Comparison of ENCODE assay signal across 1 cellular context in the genomic region with DNA sequence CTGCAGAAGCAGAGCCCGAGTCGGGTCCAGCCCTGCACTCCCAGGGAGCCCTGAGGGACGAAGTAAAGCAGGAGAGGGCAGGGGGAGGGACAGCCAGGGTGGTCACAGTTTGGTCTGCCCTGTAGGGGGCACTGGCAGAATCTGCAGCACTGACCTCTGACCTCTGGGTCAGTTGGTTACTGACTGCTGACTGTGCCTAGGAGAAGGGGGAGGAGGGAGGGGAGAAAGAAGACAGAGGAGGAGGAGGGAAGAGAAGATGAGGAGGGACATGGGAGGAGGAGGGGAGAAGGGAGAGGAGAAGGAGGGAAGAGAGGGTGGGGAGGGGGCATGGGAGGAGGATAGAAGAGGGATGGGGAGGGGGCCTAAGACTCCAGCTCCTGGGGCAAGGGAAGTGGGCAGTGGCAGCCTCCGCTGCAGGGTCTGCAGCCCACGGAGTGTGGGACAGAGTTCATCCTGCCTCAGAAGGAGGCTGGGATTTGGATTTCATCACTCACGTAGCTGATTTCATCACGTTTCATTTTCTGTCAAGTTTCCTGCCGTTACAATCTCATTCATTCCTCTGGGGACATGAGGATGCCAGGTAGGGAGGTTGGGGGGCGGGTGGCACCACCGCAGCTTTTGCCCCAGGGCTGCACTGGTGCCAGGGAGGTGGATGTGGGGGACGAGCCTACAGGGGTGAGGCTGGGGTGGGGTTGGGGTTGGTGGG.
TF ChIP-seq lines count a peak whose summit lies in the region.

No MANE protein-coding gene starts in this region.

TF ChIP-seq in H1, 55 proteins besides CTCF, POLR2A, EP300 and RAD21:
- TF ChIP-seq CEBPB (IDR thresholded peaks at IDR 0.05; ENCODE audit: low read depth, low read length) (peak; percentile 18; the same call in 1 of the 2 replicates), NANOG (IDR thresholded peaks at IDR 0.05; ENCODE audit: insufficient read depth, low read depth, low read length, poor library complexity, severe bottlenecking) (no peak)
